ENCODE assay signal across 1 cellular context in the genomic region with DNA sequence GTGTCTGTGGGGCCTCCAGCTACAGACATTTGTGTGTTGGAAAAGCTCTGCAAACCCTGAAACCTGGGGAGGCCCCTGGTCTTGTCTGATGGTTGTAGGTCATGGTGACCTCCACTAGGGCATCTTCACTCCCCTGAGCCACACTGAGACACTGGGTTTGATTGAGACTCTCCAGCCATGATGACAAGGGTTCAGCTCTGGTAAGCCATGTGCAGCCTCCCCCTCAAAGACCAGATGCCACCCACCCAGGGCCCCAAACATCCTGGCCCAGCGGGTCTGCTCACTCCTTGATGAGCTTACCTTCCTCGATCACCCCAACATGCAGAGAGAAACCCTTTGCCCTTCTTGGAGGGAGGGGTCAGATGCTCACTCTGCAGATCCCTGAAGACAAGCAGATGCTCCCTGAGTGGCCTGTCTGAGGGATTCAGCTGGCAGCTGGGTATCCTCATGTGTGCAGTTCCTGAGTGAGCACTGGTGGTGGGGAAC.
TF ChIP-seq lines count a peak whose summit lies in the region.

No MANE protein-coding gene starts in this region.

TF ChIP-seq in SK-N-SH treated with all-trans-retinoic acid at 6 μM for 48 hours, 23 proteins besides CTCF, POLR2A, EP300 and RAD21 (continued from another document):
- TF ChIP-seq, protein P1, sequence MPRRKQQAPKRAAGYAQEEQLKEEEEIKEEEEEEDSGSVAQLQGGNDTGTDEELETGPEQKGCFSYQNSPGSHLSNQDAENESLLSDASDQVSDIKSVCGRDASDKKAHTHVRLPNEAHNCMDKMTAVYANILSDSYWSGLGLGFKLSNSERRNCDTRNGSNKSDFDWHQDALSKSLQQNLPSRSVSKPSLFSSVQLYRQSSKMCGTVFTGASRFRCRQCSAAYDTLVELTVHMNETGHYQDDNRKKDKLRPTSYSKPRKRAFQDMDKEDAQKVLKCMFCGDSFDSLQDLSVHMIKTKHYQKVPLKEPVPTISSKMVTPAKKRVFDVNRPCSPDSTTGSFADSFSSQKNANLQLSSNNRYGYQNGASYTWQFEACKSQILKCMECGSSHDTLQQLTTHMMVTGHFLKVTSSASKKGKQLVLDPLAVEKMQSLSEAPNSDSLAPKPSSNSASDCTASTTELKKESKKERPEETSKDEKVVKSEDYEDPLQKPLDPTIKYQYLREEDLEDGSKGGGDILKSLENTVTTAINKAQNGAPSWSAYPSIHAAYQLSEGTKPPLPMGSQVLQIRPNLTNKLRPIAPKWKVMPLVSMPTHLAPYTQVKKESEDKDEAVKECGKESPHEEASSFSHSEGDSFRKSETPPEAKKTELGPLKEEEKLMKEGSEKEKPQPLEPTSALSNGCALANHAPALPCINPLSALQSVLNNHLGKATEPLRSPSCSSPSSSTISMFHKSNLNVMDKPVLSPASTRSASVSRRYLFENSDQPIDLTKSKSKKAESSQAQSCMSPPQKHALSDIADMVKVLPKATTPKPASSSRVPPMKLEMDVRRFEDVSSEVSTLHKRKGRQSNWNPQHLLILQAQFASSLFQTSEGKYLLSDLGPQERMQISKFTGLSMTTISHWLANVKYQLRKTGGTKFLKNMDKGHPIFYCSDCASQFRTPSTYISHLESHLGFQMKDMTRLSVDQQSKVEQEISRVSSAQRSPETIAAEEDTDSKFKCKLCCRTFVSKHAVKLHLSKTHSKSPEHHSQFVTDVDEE (CRISPR knock-in tag; IDR thresholded peaks at IDR 0.05): no peak
- TF ChIP-seq ZNF70 (CRISPR knock-in tag; IDR thresholded peaks at IDR 0.05) (no peak), ISL1 (CRISPR knock-in tag; IDR thresholded peaks at IDR 0.05) (no peak), TOX (CRISPR knock-in tag; IDR thresholded peaks at IDR 0.05; ENCODE audit: borderline replicate concordance) (no peak), ZNF565 (CRISPR knock-in tag; conservative IDR thresholded peaks at IDR 0.05; ENCODE audit: low read depth) (no peak), ZNF8 (CRISPR knock-in tag; IDR thresholded peaks at IDR 0.05) (no peak), OSR1 (CRISPR knock-in tag; IDR thresholded peaks at IDR 0.05) (no peak), CSRNP3 (CRISPR knock-in tag; IDR thresholded peaks at IDR 0.05) (no peak), CSDC2 (CRISPR knock-in tag; IDR thresholded peaks at IDR 0.05) (no peak), RARB (CRISPR knock-in tag; IDR thresholded peaks at IDR 0.05) (no peak), ARNTL (CRISPR knock-in tag; IDR thresholded peaks at IDR 0.05; ENCODE audit: borderline replicate concordance, low read depth) (no peak), POU6F1 (CRISPR knock-in tag; IDR thresholded peaks at IDR 0.05; ENCODE audit: borderline replicate concordance, low read depth) (no peak)
- TF ChIP-seq, protein P2, sequence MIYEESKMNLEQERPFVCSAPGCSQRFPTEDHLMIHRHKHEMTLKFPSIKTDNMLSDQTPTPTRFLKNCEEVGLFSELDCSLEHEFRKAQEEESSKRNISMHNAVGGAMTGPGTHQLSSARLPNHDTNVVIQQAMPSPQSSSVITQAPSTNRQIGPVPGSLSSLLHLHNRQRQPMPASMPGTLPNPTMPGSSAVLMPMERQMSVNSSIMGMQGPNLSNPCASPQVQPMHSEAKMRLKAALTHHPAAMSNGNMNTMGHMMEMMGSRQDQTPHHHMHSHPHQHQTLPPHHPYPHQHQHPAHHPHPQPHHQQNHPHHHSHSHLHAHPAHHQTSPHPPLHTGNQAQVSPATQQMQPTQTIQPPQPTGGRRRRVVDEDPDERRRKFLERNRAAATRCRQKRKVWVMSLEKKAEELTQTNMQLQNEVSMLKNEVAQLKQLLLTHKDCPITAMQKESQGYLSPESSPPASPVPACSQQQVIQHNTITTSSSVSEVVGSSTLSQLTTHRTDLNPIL (CRISPR knock-in tag; IDR thresholded peaks at IDR 0.05; ENCODE audit: low read depth): no peak
